Comparison of ENCODE assay signal across 20 cellular contexts in the genomic region with DNA sequence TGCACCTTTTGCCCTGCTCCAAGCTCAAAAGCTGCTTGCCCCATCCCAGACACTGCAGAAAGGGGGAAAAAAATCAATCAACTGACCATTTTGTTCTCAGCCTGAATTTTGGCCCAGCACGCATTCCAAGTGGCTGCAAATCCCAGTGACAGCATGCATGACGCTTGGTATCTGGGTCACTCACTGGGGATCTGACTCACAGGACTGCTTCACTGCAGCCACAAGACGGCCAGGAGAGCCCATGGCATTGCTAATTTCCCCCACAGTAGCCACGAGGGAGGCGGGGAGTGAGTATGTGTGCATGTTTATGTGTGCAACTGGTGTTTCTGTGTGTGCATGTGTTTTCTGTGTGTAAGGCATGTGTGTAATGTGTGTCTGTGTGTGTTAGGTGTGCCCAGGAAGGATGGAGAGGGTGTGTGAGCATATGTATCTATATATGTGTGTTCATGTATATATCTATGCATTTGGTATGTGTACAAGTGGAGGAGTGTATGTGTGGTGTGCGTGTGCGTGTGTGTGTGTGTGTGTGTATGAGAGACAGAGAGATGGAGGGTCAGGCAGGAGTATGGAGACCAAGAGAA. TPM values are rescaled to one million over a fixed set of nuclear protein-coding genes. Genes with fewer than 3 reads are reported as not detected.
DNase-seq lines count a peak whose midpoint lies in the region; ATAC-seq, FAIRE-seq and TF ChIP-seq lines count a peak whose summit lies in the region.
"Had no signal": no experiment of that assay in that cellular context is flagged by ENCODE, and none has a peak within 500 bp of the region (broad histone marks: within the 10 kb centered on the region; RNA-seq: fewer than 3 reads in every experiment).

No MANE protein-coding gene starts in this region.

- H3K27me3 Mint-ChIP-seq in brain (no peaks in the 10 kb centered on the region), neural crest cell (ENCODE audit: low read depth) (no peaks in the 10 kb centered on the region)
- H3K27me3 Mint-ChIP-seq: CD4-positive, CD25-positive, alpha-beta regulatory T cell had no signal

- in situ Hi-C loops in HepG2 (cut with HindIII; ENCODE audit: extremely low pct_ligation_motif_present, low pct_unique_long_range_greater_than_20kb): no loop called here

- ATAC-seq in HepG2 (no peak), right lobe of liver (no peak), HG03139 (IDR thresholded peaks at IDR 0.05; ENCODE audit: unreplicated experiment) (no peak)
- ATAC-seq: Panc1 had no signal

- CTCF ChIA-PET in HepG2 (lab: Yijun Ruan, JAX; ENCODE audit: low intra/inter-chr PET ratio, low total read pairs): no interaction called here

- H2AFZ ChIP-seq in HepG2 (ENCODE audit: low read length): no peak overlapping the region

- H3K27ac Mint-ChIP-seq in brain (peak overlapping the region in 4 of 5 experiments; percentile 1 to 95 (median 88)), neural crest cell (ENCODE audit: unreplicated experiment) (peak overlapping the region; percentile 1)
- H3K27ac Mint-ChIP-seq: CD4-positive, CD25-positive, alpha-beta regulatory T cell had no signal

- H3K4me3 Mint-ChIP-seq in brain (peak overlapping the region in 3 of 5 experiments; percentile 25 to 56 (median 30)), neural crest cell (peak overlapping the region; percentile 58)
- H3K4me3 Mint-ChIP-seq: CD4-positive, CD25-positive, alpha-beta regulatory T cell had no signal

- H3K4me2 ChIP-seq in HepG2 (ENCODE audit: low read depth, low read length): no peak overlapping the region

- intact Hi-C loops in HepG2 (cut with micrococcal nuclease; ENCODE audit: unreplicated experiment) (no loop called here), right lobe of liver (cut with DNase I) (no loop called here)

- H3K4me3 ChIP-seq in HepG2 (replicated peaks in 1 of 3; ENCODE audit: insufficient read depth in 1 of 3, low read depth in 2 of 3, low read length in 3 of 3): no peak overlapping the region
- H3K4me3 ChIP-seq in right lobe of liver: no peak overlapping the region
- H3K4me3 ChIP-seq in H7 (ENCODE audit: insufficient read depth, low read depth, low read length): no peak overlapping the region
- H3K4me3 ChIP-seq in tibial nerve: no peak overlapping the region

- H3K36me3 Mint-ChIP-seq in brain (peaks cover 2% of the 10 kb centered on the region), neural crest cell (ENCODE audit: low read depth) (peaks cover 5% of the 10 kb centered on the region)
- H3K36me3 Mint-ChIP-seq: CD4-positive, CD25-positive, alpha-beta regulatory T cell had no signal

- no peak for TF ChIP-seq POLR2A in HepG2 (IDR thresholded peaks at IDR 0.05; ENCODE audit: insufficient read depth in 1 of 2, low read depth in 2 of 2, low read length in 2 of 2)
- no peak for TF ChIP-seq POLR2A in right lobe of liver (IDR thresholded peaks at IDR 0.05)
- TF ChIP-seq POLR2A in tibial nerve (IDR thresholded peaks at IDR 0.05): no peak

- no TSS peak for BruUV-seq in HepG2 (replicated peaks; lab: Mats Ljungman, UMichigan)

- no peaks in the 10 kb centered on the region for H3K9me3 ChIP-seq in HepG2 (ENCODE audit: low read length)
- no peaks in the 10 kb centered on the region for H3K9me3 ChIP-seq in right lobe of liver
- no peaks in the 10 kb centered on the region for H3K9me3 ChIP-seq in tibial nerve

- no peak for FAIRE-seq in HepG2 (lab: Jason Lieb, UNC)
- FAIRE-seq: G401.6 had no signal

- H4K20me1 ChIP-seq in HepG2 (ENCODE audit: insufficient read depth, low read length): no peaks in the 10 kb centered on the region

- no peak overlapping the region for H3K9ac ChIP-seq in HepG2 (ENCODE audit: insufficient read depth, low read depth, low read length)

- peaks cover 7% of the 10 kb centered on the region for H3K4me1 ChIP-seq in HepG2 (ENCODE audit: insufficient read depth, low read length)
- no peaks in the 10 kb centered on the region for H3K4me1 ChIP-seq in right lobe of liver
- peaks cover 0 to 24% (median 14%) of the 10 kb centered on the region in 4 donors for H3K4me1 ChIP-seq in tibial nerve

- H3K9me3 Mint-ChIP-seq in brain: peaks cover 0 to 3% (median 0%) of the 10 kb centered on the region in 5 experiments
- no peaks in the 10 kb centered on the region for H3K9me3 Mint-ChIP-seq in neural crest cell
- H3K9me3 Mint-ChIP-seq: CD4-positive, CD25-positive, alpha-beta regulatory T cell had no signal

- TF ChIP-seq RAD21 in HepG2 (CRISPR knock-in tag; IDR thresholded peaks at IDR 0.05): no peak

- H3K27me3 ChIP-seq in HepG2 (ENCODE audit: control insufficient read depth in 1 of 2, insufficient read depth in 2 of 2, low read length in 2 of 2) (peaks cover 2 to 50% of the 10 kb centered on the region in 2 experiments; a peak in 2 of 5 replicates), right lobe of liver (no peaks in the 10 kb centered on the region), H7 (ENCODE audit: control insufficient read depth, insufficient read depth, low read length) (no peaks in the 10 kb centered on the region), tibial nerve (no peaks in the 10 kb centered on the region)

- TF ChIP-seq CTCF in HepG2 (CRISPR knock-in tag; IDR thresholded peaks at IDR 0.05): no peak
- no peak for TF ChIP-seq CTCF in right lobe of liver (IDR thresholded peaks at IDR 0.05)
- no peak for TF ChIP-seq CTCF in brain (conservative IDR thresholded peaks at IDR 0.05)
- no peak for TF ChIP-seq CTCF in neural crest cell (conservative IDR thresholded peaks at IDR 0.05)
- no peak for TF ChIP-seq CTCF in tibial nerve (IDR thresholded peaks at IDR 0.05)

- POLR2A ChIA-PET in HepG2 (lab: Yijun Ruan, JAX): no interaction called here

- H3K36me3 ChIP-seq in HepG2 (replicated peaks in 1 of 2; ENCODE audit: control insufficient read depth in 1 of 2, insufficient read depth in 2 of 2, low read length in 2 of 2) (no peaks in the 10 kb centered on the region), right lobe of liver (no peaks in the 10 kb centered on the region), H7 (replicated peaks; ENCODE audit: control insufficient read depth, insufficient read depth, low read length) (no peaks in the 10 kb centered on the region), tibial nerve (no peaks in the 10 kb centered on the region)

- no peaks in the 10 kb centered on the region for H3K79me2 ChIP-seq in HepG2 (ENCODE audit: insufficient read depth, low read length)

- H3K4me1 Mint-ChIP-seq in brain (peaks cover 92% of the 10 kb centered on the region), neural crest cell (peaks cover 65% of the 10 kb centered on the region)
- H3K4me1 Mint-ChIP-seq: CD4-positive, CD25-positive, alpha-beta regulatory T cell had no signal

- H3K27ac ChIP-seq in HepG2 (ENCODE audit: extremely low read length, insufficient read depth, low read length) (no peak overlapping the region), right lobe of liver (no peak overlapping the region), tibial nerve (peak overlapping the region in 1 of 4 donors; percentile 4)

- 7% methylated on average over 6 of the region's 7 CpGs for WGBS in HepG2 (ENCODE audit: low lambda C conversion rate)
- WGBS in right lobe of liver (ENCODE audit: insufficient coverage, low coverage, low lambda C conversion rate, missing lambda C conversion rate): 52% methylated on average over 7 of the region's 7 CpGs
- WGBS in tibial nerve, 2 donors: 57 to 77% methylated on average over 7 of the region's 7 CpGs

- TF ChIP-seq EP300 in HepG2 (IDR thresholded peaks at IDR 0.05; ENCODE audit: low read depth in 2 of 2, low read length in 2 of 2) (no peak), HepG2 (CRISPR knock-in tag; IDR thresholded peaks at IDR 0.05; ENCODE audit: borderline replicate concordance) (no peak), tibial nerve (IDR thresholded peaks at IDR 0.05) (no peak)

- no peak for DNase-seq in HepG2 (ENCODE audit: low spot score)
- DNase-seq in right lobe of liver: no peak
- no peak for DNase-seq in neural crest cell (ENCODE audit: low read depth, low spot score)
- DNase-seq in H7: no peak
- no peak for DNase-seq in NOMO-1 treated with dmso at 0.1 percent for 144 hours (lab: John Stamatoyannopoulos, UW; ENCODE audit: unreplicated experiment)
- DNase-seq in tibial nerve (ENCODE audit: low spot score in 2 of 2): no peak
- DNase-seq: CD4-positive, CD25-positive, alpha-beta regulatory T cell; DMS53; Karpas-422; MM.1S; NCI-H1105 treated with DMSO at 0.1 percent for 48 hours; NCI-H1930; NCI-H2171; NCI-H446 treated with DMSO at 0.1 percent for 48 hours; NCI-H774; SHP77 had no signal

RNA-seq across cellular contexts. Expression of gene SDK2, which starts 33.8 kb away (rescaled TPM):
- total RNA-seq in HepG2 (2016; rRNA removed; fragmentation: Illumina TruSeq; extraction: Trizol): not detected in 2 replicates
- 0.18 TPM in 1 of 2 replicates, not detected in the other for total RNA-seq in HepG2 (2016; cell fraction: cytosol; rRNA removed; fragmentation: Illumina TruSeq; extraction: Trizol; ENCODE audit: low read depth)
- total RNA-seq in HepG2 (2016; cell fraction: insoluble cytoplasmic fraction; rRNA removed; fragmentation: Illumina TruSeq; extraction: Trizol): not detected in 2 replicates
- not detected in 2 replicates for total RNA-seq in HepG2 (2016; cell fraction: membrane; rRNA removed; fragmentation: Illumina TruSeq; extraction: Trizol)
- total RNA-seq in HepG2 (2016; cell fraction: nucleus; rRNA removed; fragmentation: Illumina TruSeq; extraction: Trizol): not detected in 2 replicates
- not detected in 2 replicates for polyA plus RNA-seq in HepG2 (2011; rRNA removed)
- polyA plus RNA-seq in HepG2 (2011; cell fraction: cytosol; rRNA removed): not detected in 2 replicates
- polyA plus RNA-seq in HepG2 (2011; cell fraction: nucleus; rRNA removed): not detected in 2 replicates
- not detected in 2 replicates for polyA plus RNA-seq in HepG2 (2012)
- not detected in 2 replicates for polyA plus RNA-seq in HepG2 (2016; cell fraction: cytosol; fragmentation: Illumina TruSeq; extraction: Trizol; ENCODE audit: low read depth)
- polyA plus RNA-seq in HepG2 (2016; cell fraction: insoluble cytoplasmic fraction; fragmentation: Illumina TruSeq; extraction: Trizol; ENCODE audit: low read depth): not detected in 2 replicates
- polyA plus RNA-seq in HepG2 (2016; cell fraction: membrane; fragmentation: Illumina TruSeq; extraction: Trizol; ENCODE audit: low read depth): not detected in 2 replicates
- not detected in 2 replicates for polyA plus RNA-seq in HepG2 (2016; cell fraction: nucleus; fragmentation: Illumina TruSeq; extraction: Trizol; ENCODE audit: insufficient read depth, low read depth)
- polyA minus RNA-seq in HepG2 (2011; rRNA and poly(A)+ RNA removed; ENCODE audit: low replicate concordance): not detected in 2 replicates
- not detected in 2 replicates for polyA minus RNA-seq in HepG2 (2011; cell fraction: cytosol; rRNA and poly(A)+ RNA removed)
- polyA minus RNA-seq in HepG2 (2011; cell fraction: nucleus; rRNA and poly(A)+ RNA removed): not detected in 2 replicates
- total RNA-seq in right lobe of liver: under 1 TPM; 0.11 to 0.46 (median 0.25) TPM
- polyA plus RNA-seq in brain (ENCODE audit: insufficient read depth, low read depth, low replicate concordance): 11.0 TPM
- 31.2 and 31.5 TPM in 2 replicates for total RNA-seq in neural crest cell
- 12.1 and 14.7 TPM in 2 replicates for total RNA-seq in H7 (2014; rRNA removed; shearing (Covaris generic))
- 1 to 10 TPM; 3.1 to 6.3 (median 4.6) TPM for total RNA-seq in tibial nerve
